In genomic region chr12:11753826-11754225, GRCh38 we compare ENCODE assay signal across 14 cellular contexts.
A peak's percentile ranks its signal among the peaks of the same experiment; 100 is the strongest.
DNase-seq lines count a peak whose midpoint lies in the region; ATAC-seq and TF ChIP-seq lines count a peak whose summit lies in the region.
"Had no signal": no experiment of that assay in that cellular context is flagged by ENCODE, and none has a peak within 500 bp of the region (broad histone marks: within the 10 kb centered on the region; RNA-seq: fewer than 3 reads in every experiment).

No MANE protein-coding gene starts in this region.

- H3K4me1 ChIP-seq in OCI-LY7 (ENCODE audit: insufficient read depth, low read length, poor library complexity, severe bottlenecking) = peaks cover 100% of the 10 kb centered on the region
- H3K4me1 ChIP-seq in esophagus squamous epithelium = peaks cover 5 to 65% (median 15%) of the 10 kb centered on the region in 3 donors
- H3K4me1 ChIP-seq: parathyroid adenoma had no signal

- H3K36me3 ChIP-seq in OCI-LY7 (ENCODE audit: insufficient read depth, low read length) (peaks cover 11% of the 10 kb centered on the region; the same call in 1 of the 2 replicates), esophagus squamous epithelium (peaks cover 0 to 53% (median 0%) of the 10 kb centered on the region in 3 donors)

- H2AFZ ChIP-seq in OCI-LY7 (ENCODE audit: low read length) = no peak overlapping the region
- H2AFZ ChIP-seq: parathyroid adenoma had no signal

- peaks cover 64% of the 10 kb centered on the region for H3K36me3 Mint-ChIP-seq in stimulated activated effector memory CD8-positive, alpha-beta T cell treated with anti-CD3 and anti-CD28 coated beads, Interleukin-12 subunit alpha, Interleukin-12 subunit beta, amount 100 ng/mL, for 72 hours

- TF ChIP-seq CTCF in C4-2B (conservative IDR thresholded peaks at IDR 0.05) (no peak), OCI-LY7 (conservative IDR thresholded peaks at IDR 0.05; ENCODE audit: low read length) (no peak), esophagus squamous epithelium (IDR thresholded peaks at IDR 0.05) (no peak)

- no peak overlapping the region for H3K4me3 Mint-ChIP-seq in stimulated activated effector memory CD8-positive, alpha-beta T cell treated with anti-CD3 and anti-CD28 coated beads, Interleukin-12 subunit alpha, Interleukin-12 subunit beta, amount 100 ng/mL, for 72 hours

- peaks cover 34% of the 10 kb centered on the region for H3K4me1 Mint-ChIP-seq in stimulated activated effector memory CD8-positive, alpha-beta T cell treated with anti-CD3 and anti-CD28 coated beads, Interleukin-12 subunit alpha, Interleukin-12 subunit beta, amount 100 ng/mL, for 72 hours

- H3K27ac ChIP-seq in C4-2B (peak overlapping the region; percentile 8; the same call in 1 of the 2 replicates), OCI-LY7 (ENCODE audit: low read depth, low read length, poor library complexity, severe bottlenecking) (peak overlapping the region; percentile 100), esophagus squamous epithelium (peak overlapping the region in 3 of 4 donors; percentile 73 to 84 (median 82))
- H3K27ac ChIP-seq: parathyroid adenoma had no signal

- 75 to 81% methylated on average over 4 to 5 of the region's 5 CpGs for WGBS in esophagus squamous epithelium, 2 donors

- no TSS peak for BruUV-seq in OCI-LY7 (replicated peaks; lab: Mats Ljungman, UMichigan)

- no peak for DNase-seq in OCI-LY7 (ENCODE audit: low spot score)
- no peak for DNase-seq in esophagus squamous epithelium (lab: John Stamatoyannopoulos, UW)
- DNase-seq in stimulated activated effector memory CD8-positive, alpha-beta T cell treated with anti-CD3 and anti-CD28 coated beads, Interleukin-12 subunit alpha, Interleukin-12 subunit beta, amount 100 ng/mL, for 72 hours (ENCODE audit: low spot score in 2 of 2) = no peak
- DNase-seq in putamen (ENCODE audit: low spot score) = no peak
- DNase-seq in NCI-H2196 (lab: John Stamatoyannopoulos, UW; ENCODE audit: unreplicated experiment) = no peak
- no peak for DNase-seq in left colon
- DNase-seq: activated naive CD4-positive, alpha-beta T cell treated with anti-CD3 and anti-CD28 coated beads, Interleukin-2, amount 50 U/mL, for 16 hours; effector CD4-positive, alpha-beta T cell; HCEC 1CT; NCI-H187 treated with DMSO at 0.1 percent for 48 hours; stimulated activated naive CD8-positive, alpha-beta T cell treated with anti-CD3 and anti-CD28 coated beads, Interleukin-15, Interleukin-2, amounts not matched to agents 100 U/mL and 50 U/mL, for 24 hours had no signal

- no peaks in the 10 kb centered on the region for H3K27me3 ChIP-seq in esophagus squamous epithelium

- ATAC-seq in stimulated activated effector memory CD8-positive, alpha-beta T cell treated with anti-CD3 and anti-CD28 coated beads, Interleukin-12 subunit alpha, Interleukin-12 subunit beta, amount 100 ng/mL, for 72 hours = no peak
- ATAC-seq in left colon (no peak), GM19455 (IDR thresholded peaks at IDR 0.05; ENCODE audit: unreplicated experiment) (no peak)
- ATAC-seq: stimulated activated naive CD8-positive, alpha-beta T cell treated with anti-CD3 and anti-CD28 coated beads, Interleukin-15, Interleukin-2, amounts not matched to agents 100 U/mL and 50 U/mL, for 24 hours had no signal

- H3K9me3 ChIP-seq in OCI-LY7 (ENCODE audit: low read length) (no peaks in the 10 kb centered on the region), esophagus squamous epithelium (no peaks in the 10 kb centered on the region)

- no peaks in the 10 kb centered on the region for H4K20me1 ChIP-seq in OCI-LY7 (ENCODE audit: insufficient read depth, low read length)

- POLR2A ChIA-PET in OCI-LY7 (lab: Charles Lee) = interaction anchor here (0.5 to 15.4 kb wide), 8 partner anchors 9 to 151 kb away, joined by 3 to 201 read pairs (median 6); no protein-coding TSS in a partner anchor

- H3K4me3 ChIP-seq in OCI-LY7 (ENCODE audit: low read depth, low read length, poor library complexity, severe bottlenecking) (peak overlapping the region; percentile 40), esophagus squamous epithelium (no peak overlapping the region)

- H3K27ac Mint-ChIP-seq in stimulated activated effector memory CD8-positive, alpha-beta T cell treated with anti-CD3 and anti-CD28 coated beads, Interleukin-12 subunit alpha, Interleukin-12 subunit beta, amount 100 ng/mL, for 72 hours = peak overlapping the region; percentile 63

- H3K79me2 ChIP-seq in OCI-LY7 (ENCODE audit: insufficient read depth, low read depth, low read length) = peaks cover 39% of the 10 kb centered on the region; the same call in 1 of the 2 replicates

- no peaks in the 10 kb centered on the region for H3K9me2 ChIP-seq in OCI-LY7 (ENCODE audit: insufficient read depth, low read length)

- intact Hi-C loops in OCI-LY7 (cut with micrococcal nuclease; ENCODE audit: unreplicated experiment) = loop anchor here (1.0 to 10.0 kb wide), 5 partner anchors 25 to 971 kb away; partner anchors contain the start of genes BORCS5 and MANSC1
- intact Hi-C loops in esophagus squamous epithelium (cut with DNase I) = no loop called here
- intact Hi-C loops in left colon (cut with DNase I, micrococcal nuclease) = no loop called here

- H3K9me3 Mint-ChIP-seq in stimulated activated effector memory CD8-positive, alpha-beta T cell treated with anti-CD3 and anti-CD28 coated beads, Interleukin-12 subunit alpha, Interleukin-12 subunit beta, amount 100 ng/mL, for 72 hours = no peaks in the 10 kb centered on the region

- CTCF ChIA-PET in OCI-LY7 (lab: Charles Lee; ENCODE audit: unreplicated experiment) = interaction anchor here (0.8 to 2.1 kb wide), 3 partner anchors 22 to 279 kb away, joined by 3 to 9 read pairs (median 3); no protein-coding TSS in a partner anchor

- TF ChIP-seq POLR2A in esophagus squamous epithelium (IDR thresholded peaks at IDR 0.05) = no peak

- H3K4me2 ChIP-seq in OCI-LY7 (ENCODE audit: low read length) = peak overlapping the region; percentile 76

Comparison
In these comparisons a context has a peak if more than half of its experiments do, and no peak if none do; other contexts are left out.
1. H3K27ac ChIP-seq: peak in every context shown above with its lines; median percentile 100 in OCI-LY7; 82 in esophagus squamous epithelium; 8 in C4-2B.